ENCODE assay signal across 8 cellular contexts in genomic region chr19:8444677-8445487, GRCh38. TPM values are rescaled to one million over a fixed set of nuclear protein-coding genes. Genes with fewer than 3 reads are reported as not detected.
A peak's percentile ranks its signal among the peaks of the same experiment; 100 is the strongest.
DNase-seq lines count a peak whose midpoint lies in the region; ATAC-seq and TF ChIP-seq lines count a peak whose summit lies in the region.

HNRNPM (plus strand) TSS chr19:8444975; CDS start chr19:8444999, 24 bp downstream.

- no peak for TF ChIP-seq CTCF in GM12865 (IDR thresholded peaks at IDR 0.05; ENCODE audit: insufficient read depth, low read depth, low read length, missing control alignments)
- no peak for TF ChIP-seq CTCF in cardiac muscle cell (IDR thresholded peaks at IDR 0.05; ENCODE audit: low read depth, low read length)
- no peak for TF ChIP-seq CTCF in parathyroid adenoma (IDR thresholded peaks at IDR 0.05)
- TF ChIP-seq CTCF in tibial nerve (IDR thresholded peaks at IDR 0.05), result peak in 2 of 5 experiments; percentile 13 to 39

- H3K27me3 ChIP-seq in adipocyte (replicated peaks; ENCODE audit: control insufficient read depth, insufficient read depth, low read length), result no peaks in the 10 kb centered on the region
- H3K27me3 ChIP-seq in cardiac muscle cell, result no peaks in the 10 kb centered on the region
- H3K27me3 ChIP-seq in parathyroid adenoma (ENCODE audit: control insufficient read depth, insufficient read depth, low read length), result no peaks in the 10 kb centered on the region
- H3K27me3 ChIP-seq in tibial nerve, result no peaks in the 10 kb centered on the region

- peak within 1 kb of the TSS; percentile 79 for H3K4me2 ChIP-seq in parathyroid adenoma (ENCODE audit: low read length)

- peaks cover 24% of the 10 kb centered on the region for H3K4me1 ChIP-seq in adipocyte (ENCODE audit: control insufficient read depth, insufficient read depth, low read length)
- H3K4me1 ChIP-seq in cardiac muscle cell (ENCODE audit: low read depth), result peaks cover 32% of the 10 kb centered on the region
- peaks cover 10% of the 10 kb centered on the region for H3K4me1 ChIP-seq in parathyroid adenoma
- H3K4me1 ChIP-seq in tibial nerve, result peaks cover 0 to 48% (median 34%) of the 10 kb centered on the region in 4 donors

- DNase-seq in GM12865 (ENCODE audit: low read depth) (peak; percentile 99), NCI-H1417 treated with DMSO at 0.1 percent for 48 hours (lab: John Stamatoyannopoulos, UW) (peak; percentile 89), SW480 (ENCODE audit: low spot score) (peak; percentile 97), adipocyte (ENCODE audit: low read depth) (peak; percentile 99), cardiac muscle cell (ENCODE audit: low read depth in 1 of 2, low spot score in 1 of 2) (peak; percentile 98 to 99), tibial nerve (ENCODE audit: low spot score in 2 of 2) (peak; percentile 98)

- 0 to 1% methylated on average over 17 to 29 of the region's 93 CpGs for WGBS in tibial nerve, 2 donors

- H3K79me2 ChIP-seq in parathyroid adenoma, result peaks cover 41% of the 10 kb centered on the region

- H3K4me3 ChIP-seq in GM12865 (ENCODE audit: low read depth, low read length), result peak within 1 kb of the TSS; percentile 94
- peak within 1 kb of the TSS; percentile 91 for H3K4me3 ChIP-seq in adipocyte (ENCODE audit: low read length)
- H3K4me3 ChIP-seq in cardiac muscle cell, result peak within 1 kb of the TSS; percentile 99
- peak within 1 kb of the TSS; percentile 91 for H3K4me3 ChIP-seq in parathyroid adenoma (ENCODE audit: low read depth, low read length)
- peak within 1 kb of the TSS; percentile 75 to 100 (median 86) for H3K4me3 ChIP-seq in tibial nerve

- H3K9me3 ChIP-seq in adipocyte (ENCODE audit: control insufficient read depth, low read length) (no peaks in the 10 kb centered on the region), cardiac muscle cell (ENCODE audit: low read depth) (no peaks in the 10 kb centered on the region), parathyroid adenoma (ENCODE audit: control insufficient read depth, low read length) (no peaks in the 10 kb centered on the region), tibial nerve (no peaks in the 10 kb centered on the region)

- H3K9ac ChIP-seq in adipocyte (ENCODE audit: low read length), result peak within 1 kb of the TSS; percentile 99
- H3K9ac ChIP-seq in parathyroid adenoma, result peak within 1 kb of the TSS; percentile 98

- peak; percentile 87 to 96 for TF ChIP-seq POLR2A in tibial nerve (IDR thresholded peaks at IDR 0.05)

- H3K27ac ChIP-seq in cardiac muscle cell (peak within 1 kb of the TSS; percentile 99), parathyroid adenoma (peak within 1 kb of the TSS; percentile 96), tibial nerve (peak within 1 kb of the TSS; percentile 85 to 99 (median 99))

- peak within 1 kb of the TSS; percentile 93 for H2AFZ ChIP-seq in parathyroid adenoma

- peak; percentile 89 for ATAC-seq in HG02763 (IDR thresholded peaks at IDR 0.05; ENCODE audit: unreplicated experiment)

- TF ChIP-seq EP300 in tibial nerve (IDR thresholded peaks at IDR 0.05), result peak in 1 of 2 donors; percentile 96

- peaks cover 11% of the 10 kb centered on the region for H3K36me3 ChIP-seq in adipocyte (ENCODE audit: control insufficient read depth, insufficient read depth, low read length, severe bottlenecking)
- peaks cover 8% of the 10 kb centered on the region for H3K36me3 ChIP-seq in cardiac muscle cell
- no peaks in the 10 kb centered on the region for H3K36me3 ChIP-seq in parathyroid adenoma (ENCODE audit: control insufficient read depth, insufficient read depth, low read length)
- peaks cover 0 to 8% (median 0%) of the 10 kb centered on the region in 3 donors for H3K36me3 ChIP-seq in tibial nerve

RNA-seq across cellular contexts. Expression of gene HNRNPM, which starts in this region (rescaled TPM):
- 79.1 and 103 TPM in 2 replicates for total RNA-seq in cardiac muscle cell
- 106 and 246 TPM in 2 replicates for polyA plus RNA-seq in cardiac muscle cell
- 100 to 1,000 TPM; 139 to 251 (median 164) TPM for total RNA-seq in tibial nerve

Comparison
In these comparisons a context has a peak if more than half of its experiments do, and no peak if none do; other contexts are left out.
1. Peak in every context shown above with its lines: DNase-seq, ATAC-seq, H3K4me3 ChIP-seq and H3K27ac ChIP-seq.